20 cellular contexts compared by ENCODE assay signal in genomic region chr7:72345208-72345727, GRCh38.
A peak's percentile ranks its signal among the peaks of the same experiment; 100 is the strongest.
DNase-seq lines count a peak whose midpoint lies in the region; ATAC-seq and TF ChIP-seq lines count a peak whose summit lies in the region.
"Had no signal": no experiment of that assay in that cellular context is flagged by ENCODE, and none has a peak within 500 bp of the region (broad histone marks: within the 10 kb centered on the region; RNA-seq: fewer than 3 reads in every experiment).

No MANE protein-coding gene starts in this region.

- TF ChIP-seq POLR2A in esophagus muscularis mucosa (IDR thresholded peaks at IDR 0.05; ENCODE audit: low read depth): no peak

- no peak for TF ChIP-seq EP300 in esophagus muscularis mucosa (IDR thresholded peaks at IDR 0.05)

- H4K5ac ChIP-seq in mesendoderm (ENCODE audit: low read length): no peak overlapping the region

- H2AFZ ChIP-seq in DND-41 (ENCODE audit: low read depth, low read length): peak overlapping the region; percentile 49; the same call in 1 of the 2 replicates

- no peak overlapping the region for H3K23ac ChIP-seq in mesendoderm (ENCODE audit: low read length)

- TF ChIP-seq CTCF in DND-41 (IDR thresholded peaks at IDR 0.05; ENCODE audit: borderline replicate concordance, extremely low read depth, low read length, poor library complexity, severe bottlenecking) (no peak), HEK293 (tag by site-specific recombination; IDR thresholded peaks at IDR 0.05) (no peak), esophagus muscularis mucosa (IDR thresholded peaks at IDR 0.05) (no peak)

- H3K9me3 ChIP-seq in DND-41 (ENCODE audit: insufficient read depth, low read length, severe bottlenecking): no peaks in the 10 kb centered on the region
- no peaks in the 10 kb centered on the region for H3K9me3 ChIP-seq in HEK293 (ENCODE audit: control insufficient read depth, insufficient read depth, low read depth, low read length)
- H3K9me3 ChIP-seq in esophagus muscularis mucosa: no peaks in the 10 kb centered on the region
- H3K9me3 ChIP-seq: BE2C had no signal

- H4K20me1 ChIP-seq in DND-41 (ENCODE audit: insufficient read depth, low read length): no peaks in the 10 kb centered on the region
- H4K20me1 ChIP-seq: BLaER1 had no signal

- H4K8ac ChIP-seq in mesendoderm (ENCODE audit: low read depth, low read length): no peak overlapping the region

- no peak for DNase-seq in DND-41
- peak; percentile 8 for DNase-seq in mesendoderm
- no peak for DNase-seq in SHP77 (lab: John Stamatoyannopoulos, UW)
- DNase-seq in esophagus muscularis mucosa (ENCODE audit: extremely low spot score): no peak
- no peak for DNase-seq in sciatic nerve (ENCODE audit: low spot score)
- DNase-seq: 8988T; ACHN; BE2C; C1 segment of cervical spinal cord; CD4-positive, alpha-beta memory T cell; CD4-positive, CD25-positive, alpha-beta regulatory T cell; CD8-positive, alpha-beta memory T cell; COR-L47; DMS 273 treated with DMSO at 0.1 percent for 48 hours; DMS153; DMS53; DMS79; GF-D8 had no signal

- no peak overlapping the region for H2BK120ac ChIP-seq in mesendoderm (ENCODE audit: low read depth, low read length)

- H3K4me2 ChIP-seq in DND-41 (ENCODE audit: insufficient read depth, low read length) (no peak overlapping the region), mesendoderm (ENCODE audit: low read length) (no peak overlapping the region)
- H3K4me2 ChIP-seq: BLaER1 had no signal

- intact Hi-C loops in esophagus muscularis mucosa (cut with DNase I): no loop called here
- intact Hi-C loops in sciatic nerve (cut with DNase I): no loop called here

- H2BK5ac ChIP-seq in mesendoderm (ENCODE audit: low read length): no peak overlapping the region

- CTCF ChIA-PET in HEK293 (lab: Yijun Ruan, JAX): no interaction called here

- no peak overlapping the region for H3K9ac ChIP-seq in DND-41 (ENCODE audit: low read depth, low read length)
- no peak overlapping the region for H3K9ac ChIP-seq in mesendoderm (ENCODE audit: low read length)
- H3K9ac ChIP-seq: BLaER1 had no signal

- no peak overlapping the region for H3K4me3 ChIP-seq in DND-41 (ENCODE audit: low read depth in 1 of 2, low read length in 2 of 2)
- no peak overlapping the region for H3K4me3 ChIP-seq in HEK293 (ENCODE audit: low read depth, low read length)
- H3K4me3 ChIP-seq in mesendoderm (ENCODE audit: low read length): no peak overlapping the region
- H3K4me3 ChIP-seq in esophagus muscularis mucosa: no peak overlapping the region
- H3K4me3 ChIP-seq: BLaER1 had no signal

- no CpG with 5 or more reads among the region's 1 CpG for WGBS in mesendoderm (ENCODE audit: extremely low coverage, insufficient coverage, low lambda C conversion rate)
- WGBS in esophagus muscularis mucosa: 80% methylated on average over 1 of the region's 1 CpG

- H3K56ac ChIP-seq in mesendoderm (ENCODE audit: low read length): no peak overlapping the region

- ATAC-seq in DND-41 (ENCODE audit: insufficient read depth, low read depth) (no peak), sciatic nerve (no peak)

- no peaks in the 10 kb centered on the region for H3K4me1 ChIP-seq in DND-41 (ENCODE audit: insufficient read depth, low read length)
- no peaks in the 10 kb centered on the region for H3K4me1 ChIP-seq in HEK293 (ENCODE audit: control insufficient read depth, insufficient read depth, low read length)
- H3K4me1 ChIP-seq in mesendoderm (ENCODE audit: control insufficient read depth, low read depth, low read length): peaks cover 4% of the 10 kb centered on the region
- no peaks in the 10 kb centered on the region for H3K4me1 ChIP-seq in esophagus muscularis mucosa
- H3K4me1 ChIP-seq: BE2C, BLaER1 had no signal

- no peak overlapping the region for H2BK15ac ChIP-seq in mesendoderm (replicated peaks; ENCODE audit: low read depth)

- H3K27ac ChIP-seq in DND-41 (ENCODE audit: low read length) (no peak overlapping the region), HEK293 (ENCODE audit: extremely low read depth, low read depth, low read length) (no peak overlapping the region), mesendoderm (ENCODE audit: low read depth, low read length) (no peak overlapping the region), esophagus muscularis mucosa (replicated peaks in 1 of 4) (no peak overlapping the region)
- H3K27ac ChIP-seq: BLaER1 had no signal

- no peak overlapping the region for H3K4ac ChIP-seq in mesendoderm (ENCODE audit: low read depth, low read length)

- H3K36me3 ChIP-seq in DND-41 (ENCODE audit: insufficient read depth, low read length): no peaks in the 10 kb centered on the region
- H3K36me3 ChIP-seq in HEK293 (ENCODE audit: control insufficient read depth in 2 of 2, insufficient read depth in 1 of 2, low read length in 2 of 2): no peaks in the 10 kb centered on the region
- no peaks in the 10 kb centered on the region for H3K36me3 ChIP-seq in mesendoderm (ENCODE audit: control insufficient read depth, insufficient read depth, low read length)
- H3K36me3 ChIP-seq in esophagus muscularis mucosa: no peaks in the 10 kb centered on the region
- H3K36me3 ChIP-seq: BE2C, BLaER1 had no signal

- no peak overlapping the region for H2AK5ac ChIP-seq in mesendoderm (ENCODE audit: low read length)

- H3K79me1 ChIP-seq in mesendoderm (ENCODE audit: low read length): no peaks in the 10 kb centered on the region

- H3K27me3 ChIP-seq in DND-41 (ENCODE audit: insufficient read depth, low read length, poor library complexity) (no peaks in the 10 kb centered on the region), mesendoderm (ENCODE audit: insufficient read depth, low read length, poor library complexity) (no peaks in the 10 kb centered on the region), esophagus muscularis mucosa (no peaks in the 10 kb centered on the region)
- H3K27me3 ChIP-seq: BLaER1 had no signal

- H3K79me2 ChIP-seq in DND-41 (ENCODE audit: insufficient read depth, low read length) (no peaks in the 10 kb centered on the region), mesendoderm (ENCODE audit: control insufficient read depth, insufficient read depth, low read length) (no peaks in the 10 kb centered on the region)

- POLR2A ChIA-PET in HEK293 (lab: Yijun Ruan, JAX): no interaction called here

- no peak overlapping the region for H3K18ac ChIP-seq in mesendoderm (ENCODE audit: low read length)

TF ChIP-seq in HEK293, 187 proteins besides CTCF, POLR2A, EP300 and RAD21:
- no peak for TF ChIP-seq ZNF530 (tag by site-specific recombination; IDR thresholded peaks at IDR 0.05; ENCODE audit: low read depth)
- no peak for TF ChIP-seq ZNF521 (tag by site-specific recombination; IDR thresholded peaks at IDR 0.05)
- TF ChIP-seq PRDM1 (tag by site-specific recombination; IDR thresholded peaks at IDR 0.05): peak; percentile 54; the same call in 1 of the 2 replicates
- TF ChIP-seq KLF17 (tag by site-specific recombination; IDR thresholded peaks at IDR 0.05): no peak
- no peak for TF ChIP-seq KLF8 (tag by site-specific recombination; IDR thresholded peaks at IDR 0.05)
